Comparison of ENCODE assay signal across 9 cellular contexts in the genomic region with DNA sequence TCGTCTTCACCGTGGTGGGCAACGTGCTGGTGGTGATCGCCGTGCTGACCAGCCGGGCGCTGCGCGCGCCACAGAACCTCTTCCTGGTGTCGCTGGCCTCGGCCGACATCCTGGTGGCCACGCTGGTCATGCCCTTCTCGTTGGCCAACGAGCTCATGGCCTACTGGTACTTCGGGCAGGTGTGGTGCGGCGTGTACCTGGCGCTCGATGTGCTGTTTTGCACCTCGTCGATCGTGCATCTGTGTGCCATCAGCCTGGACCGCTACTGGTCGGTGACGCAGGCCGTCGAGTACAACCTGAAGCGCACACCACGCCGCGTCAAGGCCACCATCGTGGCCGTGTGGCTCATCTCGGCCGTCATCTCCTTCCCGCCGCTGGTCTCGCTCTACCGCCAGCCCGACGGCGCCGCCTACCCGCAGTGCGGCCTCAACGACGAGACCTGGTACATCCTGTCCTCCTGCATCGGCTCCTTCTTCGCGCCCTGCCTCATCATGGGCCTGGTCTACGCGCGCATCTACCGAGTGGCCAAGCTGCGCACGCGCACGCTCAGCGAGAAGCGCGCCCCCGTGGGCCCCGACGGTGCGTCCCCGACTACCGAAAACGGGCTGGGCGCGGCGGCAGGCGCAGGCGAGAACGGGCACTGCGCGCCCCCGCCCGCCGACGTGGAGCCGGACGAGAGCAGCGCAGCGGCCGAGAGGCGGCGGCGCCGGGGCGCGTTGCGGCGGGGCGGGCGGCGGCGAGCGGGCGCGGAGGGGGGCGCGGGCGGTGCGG. TPM values are rescaled to one million over a fixed set of nuclear protein-coding genes. Genes with fewer than 3 reads are reported as not detected.
DNase-seq lines count a peak whose midpoint lies in the region; ATAC-seq and TF ChIP-seq lines count a peak whose summit lies in the region.
"Had no signal": no experiment of that assay in that cellular context is flagged by ENCODE, and none has a peak within 500 bp of the region (broad histone marks: within the 10 kb centered on the region; RNA-seq: fewer than 3 reads in every experiment).

No MANE protein-coding gene starts in this region.

- TF ChIP-seq EP300 in neural cell (conservative IDR thresholded peaks at IDR 0.05; ENCODE audit: poor library complexity, severe bottlenecking) = no peak

- ATAC-seq in GM21717 (IDR thresholded peaks at IDR 0.05; ENCODE audit: unreplicated experiment) = no peak
- ATAC-seq in HG02571 (IDR thresholded peaks at IDR 0.05; ENCODE audit: unreplicated experiment) = no peak

- no peaks in the 10 kb centered on the region for H3K36me3 ChIP-seq in BE2C
- H3K36me3 ChIP-seq in HUES48 (ENCODE audit: control insufficient read depth, insufficient read depth, low read length) = no peaks in the 10 kb centered on the region
- no peaks in the 10 kb centered on the region for H3K36me3 ChIP-seq in neural cell (ENCODE audit: insufficient read depth, low read length)

- no peaks in the 10 kb centered on the region for H4K20me1 ChIP-seq in neural cell (ENCODE audit: insufficient read depth)

- no peak for TF ChIP-seq RAD21 in neural cell (conservative IDR thresholded peaks at IDR 0.05)

- H3K9me3 ChIP-seq in BE2C (no peaks in the 10 kb centered on the region), HUES48 (ENCODE audit: control insufficient read depth, insufficient read depth, low read length) (no peaks in the 10 kb centered on the region), neural cell (ENCODE audit: low read length) (peaks cover 4% of the 10 kb centered on the region)

- DNase-seq in BE2C = peak; percentile 83
- peak in 1 of 10 donors; percentile 26 for DNase-seq in dorsolateral prefrontal cortex
- DNase-seq in NCI-H1417 treated with DMSO at 0.1 percent for 48 hours (lab: John Stamatoyannopoulos, UW) = no peak
- no peak for DNase-seq in COR-L47 (lab: John Stamatoyannopoulos, UW)
- DNase-seq: stimulated activated CD4-positive, alpha-beta T cell treated with anti-CD3 and anti-CD28 coated beads, Interleukin-12 subunit alpha, Interleukin-12 subunit beta, amount 100 ng/mL, for 4 hours had no signal

- H3K79me2 ChIP-seq in neural cell (replicated peaks; ENCODE audit: insufficient read depth, low read length) = no peaks in the 10 kb centered on the region

- no peak overlapping the region for H2AFZ ChIP-seq in neural cell (ENCODE audit: low read depth, low read length)

- H3K27ac ChIP-seq in HUES48 (ENCODE audit: low read depth, low read length) (no peak overlapping the region), dorsolateral prefrontal cortex (peak overlapping the region in 18 of 59 donors; percentile 6 to 78 (median 63)), neural cell (ENCODE audit: low read length) (no peak overlapping the region)

- H3F3A ChIP-seq in neural cell (ENCODE audit: insufficient read depth, low read length, poor library complexity, severe bottlenecking) = no peaks in the 10 kb centered on the region

- peak overlapping the region; percentile 51 for H3K4me3 ChIP-seq in BE2C (ENCODE audit: low read depth, low read length)
- H3K4me3 ChIP-seq in HUES48 (ENCODE audit: low read depth, low read length) = peak overlapping the region; percentile 56
- H3K4me3 ChIP-seq in dorsolateral prefrontal cortex = peak overlapping the region in 55 of 59 donors; percentile 6 to 68 (median 42)
- H3K4me3 ChIP-seq in neural cell (ENCODE audit: low read length) = peak overlapping the region; percentile 66

- TF ChIP-seq CTCF in BE2C (IDR thresholded peaks at IDR 0.05; ENCODE audit: low read depth, low read length) = peak; percentile 50
- no peak for TF ChIP-seq CTCF in dorsolateral prefrontal cortex (IDR thresholded peaks at IDR 0.05 in 54 of 56, conservative IDR thresholded peaks at IDR 0.05 in 2 of 56; ENCODE audit: low read depth in 1 of 56, partially characterized antibody in 56 of 56)
- TF ChIP-seq CTCF in neural cell (IDR thresholded peaks at IDR 0.05; ENCODE audit: poor library complexity, severe bottlenecking) = no peak

- no peaks in the 10 kb centered on the region for H3K27me3 ChIP-seq in BE2C
- peaks cover 39% of the 10 kb centered on the region for H3K27me3 ChIP-seq in HUES48 (ENCODE audit: control insufficient read depth, insufficient read depth, low read length)
- peaks cover 0 to 36% (median 11%) of the 10 kb centered on the region in 45 donors for H3K27me3 ChIP-seq in dorsolateral prefrontal cortex
- H3K27me3 ChIP-seq in neural cell (ENCODE audit: insufficient read depth, low read depth, low read length) = peaks cover 24% of the 10 kb centered on the region

- no peak overlapping the region for H3K4me2 ChIP-seq in neural cell (ENCODE audit: low read length)

- intact Hi-C loops in dorsolateral prefrontal cortex (cut with DNase I) = loop anchor here in 1 of 2 donors (5.0 kb wide), 1 partner anchor 235 kb away; a partner anchor contains a TSS

- H3K9ac ChIP-seq in HUES48 (ENCODE audit: low read depth, low read length) (no peak overlapping the region), neural cell (ENCODE audit: low read length) (peak overlapping the region; percentile 51)

- peaks cover 36% of the 10 kb centered on the region for H3K4me1 ChIP-seq in BE2C
- peaks cover 6% of the 10 kb centered on the region; the same call in 1 of the 2 replicates for H3K4me1 ChIP-seq in HUES48 (ENCODE audit: control insufficient read depth, insufficient read depth, low read length)

- H3K9me2 ChIP-seq in neural cell (ENCODE audit: insufficient read depth, low read length) = no peaks in the 10 kb centered on the region

TF ChIP-seq in neural cell, 6 proteins besides CTCF, POLR2A, EP300 and RAD21:
- peak; percentile 74 for TF ChIP-seq EZH2 (IDR thresholded peaks at IDR 0.05; ENCODE audit: borderline replicate concordance, insufficient read depth, low read length, poor library complexity, severe bottlenecking)
- TF ChIP-seq SMC3 (conservative IDR thresholded peaks at IDR 0.05; ENCODE audit: poor library complexity) = no peak

RNA-seq across cellular contexts. Expression of a gene that starts 0.8 kb away (rescaled TPM):
- polyA plus RNA-seq in BE2C (2012; ENCODE audit: insufficient read depth, insufficient read length, low read depth) = 44.5 TPM
- total RNA-seq in dorsolateral prefrontal cortex = 10 to 100 TPM in 9 of 120 experiments, 1 to 10 TPM in 111; 2.6 to 15.6 (median 6.4) TPM
- 3.0 TPM in 2 replicates for polyA plus RNA-seq in neural cell
- 4.5 and 5.4 TPM in 2 replicates for polyA minus RNA-seq in neural cell
